ENCODE assay signal across 1 cellular context in the genomic region with DNA sequence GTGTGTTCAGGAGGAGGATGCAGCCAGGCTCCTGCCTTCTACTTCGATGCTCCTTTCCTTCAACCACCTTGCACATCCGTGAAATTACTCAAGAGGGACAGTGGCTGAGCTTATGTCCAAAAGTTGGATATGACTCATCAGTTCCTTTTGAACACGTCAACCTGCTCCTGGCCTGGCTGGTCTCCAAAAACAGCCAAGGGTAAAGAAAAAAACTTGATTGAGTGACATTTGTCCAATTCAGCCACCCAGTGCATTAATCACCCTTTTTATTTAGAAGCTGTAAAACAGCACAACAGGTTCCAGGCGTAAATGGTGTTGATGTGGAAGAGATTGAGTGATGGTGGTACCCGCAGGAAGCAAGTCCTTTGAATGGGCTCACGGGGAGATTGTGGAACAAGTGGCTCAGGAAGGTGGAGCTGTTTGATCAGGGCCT.
TF ChIP-seq lines count a peak whose summit lies in the region.

No MANE protein-coding gene starts in this region.

TF ChIP-seq in A549, 52 proteins besides CTCF, POLR2A, EP300 and RAD21 (continued from another document):
- TF ChIP-seq, protein P1, sequence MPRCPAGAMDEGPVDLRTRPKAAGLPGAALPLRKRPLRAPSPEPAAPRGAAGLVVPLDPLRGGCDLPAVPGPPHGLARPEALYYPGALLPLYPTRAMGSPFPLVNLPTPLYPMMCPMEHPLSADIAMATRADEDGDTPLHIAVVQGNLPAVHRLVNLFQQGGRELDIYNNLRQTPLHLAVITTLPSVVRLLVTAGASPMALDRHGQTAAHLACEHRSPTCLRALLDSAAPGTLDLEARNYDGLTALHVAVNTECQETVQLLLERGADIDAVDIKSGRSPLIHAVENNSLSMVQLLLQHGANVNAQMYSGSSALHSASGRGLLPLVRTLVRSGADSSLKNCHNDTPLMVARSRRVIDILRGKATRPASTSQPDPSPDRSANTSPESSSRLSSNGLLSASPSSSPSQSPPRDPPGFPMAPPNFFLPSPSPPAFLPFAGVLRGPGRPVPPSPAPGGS (IDR thresholded peaks at IDR 0.05): no peak
- no peak for TF ChIP-seq BHLHE40 (IDR thresholded peaks at IDR 0.05; ENCODE audit: low read depth, low read length)
- TF ChIP-seq, protein P2, sequence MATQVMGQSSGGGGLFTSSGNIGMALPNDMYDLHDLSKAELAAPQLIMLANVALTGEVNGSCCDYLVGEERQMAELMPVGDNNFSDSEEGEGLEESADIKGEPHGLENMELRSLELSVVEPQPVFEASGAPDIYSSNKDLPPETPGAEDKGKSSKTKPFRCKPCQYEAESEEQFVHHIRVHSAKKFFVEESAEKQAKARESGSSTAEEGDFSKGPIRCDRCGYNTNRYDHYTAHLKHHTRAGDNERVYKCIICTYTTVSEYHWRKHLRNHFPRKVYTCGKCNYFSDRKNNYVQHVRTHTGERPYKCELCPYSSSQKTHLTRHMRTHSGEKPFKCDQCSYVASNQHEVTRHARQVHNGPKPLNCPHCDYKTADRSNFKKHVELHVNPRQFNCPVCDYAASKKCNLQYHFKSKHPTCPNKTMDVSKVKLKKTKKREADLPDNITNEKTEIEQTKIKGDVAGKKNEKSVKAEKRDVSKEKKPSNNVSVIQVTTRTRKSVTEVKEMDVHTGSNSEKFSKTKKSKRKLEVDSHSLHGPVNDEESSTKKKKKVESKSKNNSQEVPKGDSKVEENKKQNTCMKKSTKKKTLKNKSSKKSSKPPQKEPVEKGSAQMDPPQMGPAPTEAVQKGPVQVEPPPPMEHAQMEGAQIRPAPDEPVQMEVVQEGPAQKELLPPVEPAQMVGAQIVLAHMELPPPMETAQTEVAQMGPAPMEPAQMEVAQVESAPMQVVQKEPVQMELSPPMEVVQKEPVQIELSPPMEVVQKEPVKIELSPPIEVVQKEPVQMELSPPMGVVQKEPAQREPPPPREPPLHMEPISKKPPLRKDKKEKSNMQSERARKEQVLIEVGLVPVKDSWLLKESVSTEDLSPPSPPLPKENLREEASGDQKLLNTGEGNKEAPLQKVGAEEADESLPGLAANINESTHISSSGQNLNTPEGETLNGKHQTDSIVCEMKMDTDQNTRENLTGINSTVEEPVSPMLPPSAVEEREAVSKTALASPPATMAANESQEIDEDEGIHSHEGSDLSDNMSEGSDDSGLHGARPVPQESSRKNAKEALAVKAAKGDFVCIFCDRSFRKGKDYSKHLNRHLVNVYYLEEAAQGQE (IDR thresholded peaks at IDR 0.05): no peak
- no peak for TF ChIP-seq MYC (IDR thresholded peaks at IDR 0.05; ENCODE audit: borderline replicate concordance, low read length)
- peak; percentile 52 for TF ChIP-seq JUNB (IDR thresholded peaks at IDR 0.05)
- TF ChIP-seq ZC3H11A (IDR thresholded peaks at IDR 0.05): no peak
- no peak for TF ChIP-seq ZFP36 (IDR thresholded peaks at IDR 0.05; ENCODE audit: borderline replicate concordance, partially characterized antibody)
- TF ChIP-seq MAZ (IDR thresholded peaks at IDR 0.05; ENCODE audit: borderline replicate concordance, low read depth, low read length): no peak
- no peak for TF ChIP-seq POLR2AphosphoS2 (conservative IDR thresholded peaks at IDR 0.05; ENCODE audit: low read length)
- TF ChIP-seq, protein P3, sequence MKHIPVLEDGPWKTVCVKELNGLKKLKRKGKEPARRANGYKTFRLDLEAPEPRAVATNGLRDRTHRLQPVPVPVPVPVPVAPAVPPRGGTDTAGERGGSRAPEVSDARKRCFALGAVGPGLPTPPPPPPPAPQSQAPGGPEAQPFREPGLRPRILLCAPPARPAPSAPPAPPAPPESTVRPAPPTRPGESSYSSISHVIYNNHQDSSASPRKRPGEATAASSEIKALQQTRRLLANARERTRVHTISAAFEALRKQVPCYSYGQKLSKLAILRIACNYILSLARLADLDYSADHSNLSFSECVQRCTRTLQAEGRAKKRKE (CRISPR knock-in tag; IDR thresholded peaks at IDR 0.05; ENCODE audit: low read depth): no peak
- TF ChIP-seq, protein P4, sequence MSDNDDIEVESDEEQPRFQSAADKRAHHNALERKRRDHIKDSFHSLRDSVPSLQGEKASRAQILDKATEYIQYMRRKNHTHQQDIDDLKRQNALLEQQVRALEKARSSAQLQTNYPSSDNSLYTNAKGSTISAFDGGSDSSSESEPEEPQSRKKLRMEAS (IDR thresholded peaks at IDR 0.05): 0 out of 2 replicates have a peak, but pooled peaks have one; percentile 29
- peak; percentile 52 for TF ChIP-seq MAFK (IDR thresholded peaks at IDR 0.05; ENCODE audit: partially characterized antibody)
- TF ChIP-seq FOSL2 (IDR thresholded peaks at IDR 0.05): peak; percentile 73
- TF ChIP-seq FOSL2 (CRISPR knock-in tag; IDR thresholded peaks at IDR 0.05): peak; percentile 86
- no peak for TF ChIP-seq CBX8 (IDR thresholded peaks at IDR 0.05)
